ENCODE assay signal across 18 cellular contexts in genomic region chr10:25547391-25547790, GRCh38.
DNase-seq lines count a peak whose midpoint lies in the region; TF ChIP-seq lines count a peak whose summit lies in the region.
"Had no signal": no experiment of that assay in that cellular context is flagged by ENCODE, and none has a peak within 500 bp of the region (broad histone marks: within the 10 kb centered on the region; RNA-seq: fewer than 3 reads in every experiment).

No MANE protein-coding gene starts in this region.

- no peaks in the 10 kb centered on the region for H3K4me1 ChIP-seq in esophagus muscularis mucosa
- H3K4me1 ChIP-seq: vagina had no signal

- H3K36me3 Mint-ChIP-seq in nephron (ENCODE audit: low read depth) (no peaks in the 10 kb centered on the region), chondrocyte (ENCODE audit: low read depth) (no peaks in the 10 kb centered on the region)
- H3K36me3 Mint-ChIP-seq: naive thymus-derived CD8-positive, alpha-beta T cell had no signal

- no peak for TF ChIP-seq POLR2A in esophagus muscularis mucosa (IDR thresholded peaks at IDR 0.05; ENCODE audit: low read depth)

- no peak for TF ChIP-seq EP300 in esophagus muscularis mucosa (IDR thresholded peaks at IDR 0.05)

- H3K36me3 ChIP-seq in esophagus muscularis mucosa = no peaks in the 10 kb centered on the region
- H3K36me3 ChIP-seq: vagina had no signal

- intact Hi-C loops in esophagus muscularis mucosa (cut with DNase I) = no loop called here

- 61% methylated on average over 4 of the region's 4 CpGs for WGBS in esophagus muscularis mucosa

- H3K9me3 ChIP-seq in esophagus muscularis mucosa = no peaks in the 10 kb centered on the region
- H3K9me3 ChIP-seq: vagina had no signal

- TF ChIP-seq CTCF in nephron (IDR thresholded peaks at IDR 0.05; ENCODE audit: unreplicated experiment in 3 of 3) (no peak), chondrocyte (IDR thresholded peaks at IDR 0.05) (no peak), esophagus muscularis mucosa (IDR thresholded peaks at IDR 0.05) (no peak)

- H3K4me3 ChIP-seq in esophagus muscularis mucosa = no peak overlapping the region
- H3K4me3 ChIP-seq: vagina had no signal

- H3K4me1 Mint-ChIP-seq in nephron (peaks cover 5% of the 10 kb centered on the region), chondrocyte (ENCODE audit: low read depth) (no peaks in the 10 kb centered on the region)
- H3K4me1 Mint-ChIP-seq: naive thymus-derived CD8-positive, alpha-beta T cell had no signal

- H3K27ac Mint-ChIP-seq in nephron (peak overlapping the region in 2 of 3 experiments; percentile 1 to 35), chondrocyte (ENCODE audit: unreplicated experiment) (no peak overlapping the region)
- H3K27ac Mint-ChIP-seq: CD4-positive, alpha-beta T cell; naive thymus-derived CD8-positive, alpha-beta T cell had no signal

- H3K27me3 ChIP-seq in esophagus muscularis mucosa = no peaks in the 10 kb centered on the region
- H3K27me3 ChIP-seq: vagina had no signal

- no peak overlapping the region for H3K4me3 Mint-ChIP-seq in nephron
- no peak overlapping the region for H3K4me3 Mint-ChIP-seq in chondrocyte (ENCODE audit: unreplicated experiment)
- H3K4me3 Mint-ChIP-seq: CD4-positive, alpha-beta T cell; naive thymus-derived CD8-positive, alpha-beta T cell had no signal

- H3K9me3 Mint-ChIP-seq in nephron = no peaks in the 10 kb centered on the region
- H3K9me3 Mint-ChIP-seq in chondrocyte (ENCODE audit: low read depth) = peaks cover 2% of the 10 kb centered on the region
- H3K9me3 Mint-ChIP-seq: CD4-positive, alpha-beta T cell had no signal

- H3K27ac ChIP-seq in esophagus muscularis mucosa (replicated peaks in 1 of 4) = no peak overlapping the region
- H3K27ac ChIP-seq: vagina had no signal

- peak; percentile 59 for DNase-seq in Daoy (ENCODE audit: low read depth)
- peak; percentile 81 for DNase-seq in amniotic epithelial cell (ENCODE audit: low read depth)
- peak; percentile 29 for DNase-seq in globus pallidus (ENCODE audit: low spot score)
- no peak for DNase-seq in chondrocyte (ENCODE audit: low spot score)
- DNase-seq in esophagus muscularis mucosa (ENCODE audit: extremely low spot score) = no peak
- no peak for DNase-seq in kidney glomerular epithelial cell (lab: John Stamatoyannopoulos, UW)
- no peak for DNase-seq in NOMO-1 (lab: John Stamatoyannopoulos, UW; ENCODE audit: unreplicated experiment in 2 of 2)
- DNase-seq: activated effector memory CD4-positive, alpha-beta T cell treated with anti-CD3 and anti-CD28 coated beads, Interleukin-2, amount 50 U/mL, for 16 hours; CD4-positive, alpha-beta T cell; cortex of kidney; left colon; naive thymus-derived CD8-positive, alpha-beta T cell; NCI-H1105 treated with DMSO at 0.1 percent for 48 hours; right cardiac atrium; SHP77; T-helper 2 cell had no signal

- H3K27me3 Mint-ChIP-seq in nephron (ENCODE audit: low read depth) = peaks cover 5% of the 10 kb centered on the region
- peaks cover 6% of the 10 kb centered on the region for H3K27me3 Mint-ChIP-seq in chondrocyte (ENCODE audit: low read depth)
- H3K27me3 Mint-ChIP-seq: CD4-positive, alpha-beta T cell had no signal

Comparison
In these comparisons a context has a peak if more than half of its experiments do, and no peak if none do; other contexts are left out.
1. DNase-seq: peak in Daoy (single experiment), amniotic epithelial cell (single experiment) and globus pallidus (single experiment); none in chondrocyte (single experiment), esophagus muscularis mucosa (single experiment), kidney glomerular epithelial cell (single experiment) and NOMO-1 (0 of 2).